ENCODE assay signal across 16 cellular contexts in genomic region chrX:151984328-151984727, GRCh38. TPM values are rescaled to one million over a fixed set of nuclear protein-coding genes. Genes with fewer than 3 reads are reported as not detected.
DNase-seq lines count a peak whose midpoint lies in the region; ATAC-seq, FAIRE-seq and TF ChIP-seq lines count a peak whose summit lies in the region.
"Had no signal": no experiment of that assay in that cellular context is flagged by ENCODE, and none has a peak within 500 bp of the region (broad histone marks: within the 10 kb centered on the region; RNA-seq: fewer than 3 reads in every experiment).

No MANE protein-coding gene starts in this region.

- peak overlapping the region; percentile 45; the same call in 2 of the 3 replicates for H3K27ac ChIP-seq in K562 (ENCODE audit: extremely low read depth, low read depth, low read length)
- H3K27ac ChIP-seq in caudate nucleus (ENCODE audit: low read depth, low read length), result no peak overlapping the region
- H3K27ac ChIP-seq: sigmoid colon had no signal

- peak overlapping the region; percentile 84 for H3K27ac Mint-ChIP-seq in Calu3 (ENCODE audit: unreplicated experiment)
- H3K27ac Mint-ChIP-seq: activated naive CD8-positive, alpha-beta T cell treated with anti-CD3 and anti-CD28 coated beads for 36 hours; mesothelial cell of epicardium had no signal

- CTCF ChIA-PET in Calu3 (lab: Charles Lee) (interaction anchor here (0.7 to 1.1 kb wide), 3 partner anchors 73 to 172 kb away, joined by 3 to 4 read pairs (median 3); no protein-coding TSS in a partner anchor), K562 (lab: Yijun Ruan, JAX; ENCODE audit: low intra/inter-chr PET ratio) (no interaction called here)

- H3K9ac ChIP-seq in K562 (ENCODE audit: insufficient read depth in 1 of 2, low read depth in 2 of 2, low read length in 2 of 2), result no peak overlapping the region

- no peaks in the 10 kb centered on the region for H3K27me3 ChIP-seq in K562 (ENCODE audit: control insufficient read depth in 2 of 2, insufficient read depth in 2 of 2, low read length in 2 of 2)
- H3K27me3 ChIP-seq: gastrocnemius medialis, sigmoid colon had no signal

- H4K20me1 ChIP-seq in K562 (replicated peaks; ENCODE audit: control insufficient read depth, insufficient read depth, low read length), result no peaks in the 10 kb centered on the region

- H3K79me2 ChIP-seq in K562 (ENCODE audit: control insufficient read depth, insufficient read depth, low read length), result peaks cover 7% of the 10 kb centered on the region; the same call in 1 of the 3 replicates

- in situ Hi-C loops in K562 (cut with MboI), result no loop called here

- peak overlapping the region; percentile 8 for H3K4me3 Mint-ChIP-seq in Calu3 (ENCODE audit: low read depth, unreplicated experiment)
- H3K4me3 Mint-ChIP-seq: activated naive CD8-positive, alpha-beta T cell treated with anti-CD3 and anti-CD28 coated beads for 36 hours; mesothelial cell of epicardium had no signal

- peak overlapping the region; percentile 4 for H3K4me2 ChIP-seq in K562 (ENCODE audit: insufficient read depth, low read length)

- ATAC-seq in K562, result peak; percentile 11; the same call in 2 of the 3 replicates

- FAIRE-seq in K562 (lab: Jason Lieb, UNC), result peak; percentile 72
- no peak for FAIRE-seq in GM12892 (lab: Jason Lieb, UNC)
- FAIRE-seq: D721Med, GM18507 had no signal

- H3K36me3 ChIP-seq in K562 (ENCODE audit: control insufficient read depth, insufficient read depth, low read length), result no peaks in the 10 kb centered on the region; the same call in 2 of the 3 replicates
- H3K36me3 ChIP-seq: gastrocnemius medialis, sigmoid colon had no signal

- peaks cover 12 to 75% of the 10 kb centered on the region in 2 experiments; a peak in 4 of 5 replicates for H3K4me1 ChIP-seq in K562 (replicated peaks in 1 of 2; ENCODE audit: control insufficient read depth in 2 of 2, insufficient read depth in 2 of 2, low read length in 2 of 2)
- H3K4me1 ChIP-seq: gastrocnemius medialis had no signal

- H3K27me3 Mint-ChIP-seq in Calu3 (ENCODE audit: unreplicated experiment), result no peaks in the 10 kb centered on the region

- peaks cover 37% of the 10 kb centered on the region for H3K4me1 Mint-ChIP-seq in Calu3 (ENCODE audit: low read depth, unreplicated experiment)
- H3K4me1 Mint-ChIP-seq: activated naive CD8-positive, alpha-beta T cell treated with anti-CD3 and anti-CD28 coated beads for 36 hours; mesothelial cell of epicardium had no signal

- intact Hi-C loops in Calu3 (cut with micrococcal nuclease; ENCODE audit: unreplicated experiment) (loop anchor here (5.0 kb wide), 1 partner anchor 232 kb away; no protein-coding TSS in a partner anchor), K562 (cut with micrococcal nuclease) (no loop called here)

- TF ChIP-seq RAD21 in K562 (CRISPR knock-in tag; conservative IDR thresholded peaks at IDR 0.05 in 1 of 2, IDR thresholded peaks at IDR 0.05 in 1 of 2), result no peak; a peak in 1 of 4 replicates

- no peak overlapping the region for H3K4me3 ChIP-seq in K562
- H3K4me3 ChIP-seq: gastrocnemius medialis, sigmoid colon had no signal

- peaks cover 5% of the 10 kb centered on the region for H3K36me3 Mint-ChIP-seq in Calu3 (ENCODE audit: insufficient read depth, unreplicated experiment)
- H3K36me3 Mint-ChIP-seq: activated naive CD8-positive, alpha-beta T cell treated with anti-CD3 and anti-CD28 coated beads for 36 hours; mesothelial cell of epicardium had no signal

- H3K9me1 ChIP-seq in K562 (ENCODE audit: control insufficient read depth, insufficient read depth, low read length), result no peaks in the 10 kb centered on the region

- no TSS peak for BruUV-seq in Calu3 (replicated peaks; lab: Mats Ljungman, UMichigan)
- no TSS peak for BruUV-seq in K562 (replicated peaks; lab: Mats Ljungman, UMichigan)

- H3K9me3 Mint-ChIP-seq in Calu3 (ENCODE audit: low read depth, unreplicated experiment), result peaks cover 6% of the 10 kb centered on the region
- H3K9me3 Mint-ChIP-seq: activated naive CD8-positive, alpha-beta T cell treated with anti-CD3 and anti-CD28 coated beads for 36 hours had no signal

- TF ChIP-seq EP300 in K562 (IDR thresholded peaks at IDR 0.05; ENCODE audit: low read length), result peak; percentile 65; the same call in 1 of the 2 replicates

- 0% methylated on average over 3 of the region's 3 CpGs for WGBS in K562 (ENCODE audit: insufficient coverage, low coverage, missing lambda C conversion rate)

- no peak for TF ChIP-seq POLR2A in K562 (conservative IDR thresholded peaks at IDR 0.05)
- TF ChIP-seq POLR2A in GM12892 (IDR thresholded peaks at IDR 0.05; ENCODE audit: low read depth, low read length), result no peak

- POLR2A ChIA-PET in K562 (lab: Yijun Ruan, JAX), result interaction anchor here (0.5 to 5.3 kb wide), 4 partner anchors 9 to 171 kb away, joined by 3 to 45 read pairs (median 5); partner anchors contain the start of gene GABRE

- peak; percentile 25 for DNase-seq in Calu3
- DNase-seq in NCI-H226, result peak; percentile 63
- DNase-seq in K562 (ENCODE audit: extremely low read depth in 1 of 4, low spot score in 3 of 4), result peak in 1 of 4 experiments; percentile 57
- DNase-seq in lung microvascular endothelial cell (ENCODE audit: low read depth in 2 of 2), result peak; percentile 75 to 92
- DNase-seq in ureter (ENCODE audit: low spot score), result no peak
- no peak for DNase-seq in glomerular visceral epithelial cell (ENCODE audit: extremely low spot score)
- no peak for DNase-seq in GM12892 (ENCODE audit: insufficient read length)
- no peak for DNase-seq in caudate nucleus (lab: John Stamatoyannopoulos, UW)
- DNase-seq: activated CD4-positive, alpha-beta T cell treated with anti-CD3 and anti-CD28 coated beads, Interleukin-2, amount 50 U/mL, for 4 hours; activated naive CD8-positive, alpha-beta T cell treated with anti-CD3 and anti-CD28 coated beads for 36 hours; gastrocnemius medialis; NCI-H1092 treated with DMSO at 0.1 percent for 48 hours; sigmoid colon had no signal

- no peaks in the 10 kb centered on the region for H3K9me3 ChIP-seq in K562 (replicated peaks; ENCODE audit: control insufficient read depth, insufficient read depth, low read depth, low read length)
- H3K9me3 ChIP-seq: gastrocnemius medialis, sigmoid colon had no signal

- H2AFZ ChIP-seq in K562 (ENCODE audit: low read depth, low read length), result peak overlapping the region; percentile 28

- TF ChIP-seq CTCF in Calu3 (IDR thresholded peaks at IDR 0.05; ENCODE audit: unreplicated experiment) (no peak), K562 (IDR thresholded peaks at IDR 0.05 in 2 of 3, conservative IDR thresholded peaks at IDR 0.05 in 1 of 3; ENCODE audit: insufficient read depth in 2 of 3, low read depth in 1 of 3, low read length in 3 of 3) (no peak)

TF ChIP-seq in K562, 482 proteins besides CTCF, POLR2A, EP300 and RAD21 (continues in another document):
- TF ChIP-seq TEAD4 (IDR thresholded peaks at IDR 0.05; ENCODE audit: low read length), result no peak
- no peak for TF ChIP-seq TEAD4 (CRISPR knock-in tag; IDR thresholded peaks at IDR 0.05; ENCODE audit: borderline replicate concordance)
- peak; percentile 53; the same call in 1 of the 2 replicates for TF ChIP-seq NCOR1 (IDR thresholded peaks at IDR 0.05)
- TF ChIP-seq ARID1B (IDR thresholded peaks at IDR 0.05), result peak; percentile 56
- TF ChIP-seq PURB (CRISPR knock-in tag; IDR thresholded peaks at IDR 0.05; ENCODE audit: low read depth), result no peak
- peak; percentile 60 for TF ChIP-seq SPI1 (IDR thresholded peaks at IDR 0.05; ENCODE audit: borderline replicate concordance, low read depth, low read length)
- no peak for TF ChIP-seq POLR2AphosphoS5 (IDR thresholded peaks at IDR 0.05; ENCODE audit: control insufficient read depth, insufficient read depth, low read depth, low read length)
- TF ChIP-seq, protein P1, sequence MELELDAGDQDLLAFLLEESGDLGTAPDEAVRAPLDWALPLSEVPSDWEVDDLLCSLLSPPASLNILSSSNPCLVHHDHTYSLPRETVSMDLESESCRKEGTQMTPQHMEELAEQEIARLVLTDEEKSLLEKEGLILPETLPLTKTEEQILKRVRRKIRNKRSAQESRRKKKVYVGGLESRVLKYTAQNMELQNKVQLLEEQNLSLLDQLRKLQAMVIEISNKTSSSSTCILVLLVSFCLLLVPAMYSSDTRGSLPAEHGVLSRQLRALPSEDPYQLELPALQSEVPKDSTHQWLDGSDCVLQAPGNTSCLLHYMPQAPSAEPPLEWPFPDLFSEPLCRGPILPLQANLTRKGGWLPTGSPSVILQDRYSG (tag; conservative IDR thresholded peaks at IDR 0.05; ENCODE audit: low read depth), result no peak
- no peak for TF ChIP-seq NR0B1 (IDR thresholded peaks at IDR 0.05; ENCODE audit: partially characterized antibody)

RNA-seq across cellular contexts. Expression of gene GABRE, which starts 9.9 kb away (rescaled TPM):
- total RNA-seq in Calu3 (2022) (60.5 and 71.9 TPM in 2 replicates), K562 (2014; rRNA removed) (134 and 135 TPM in 2 replicates), K562 (2014; rRNA removed; fragmentation: Illumina TruSeq; extraction: Trizol) (134 and 136 TPM in 2 replicates), K562 (2015; rRNA removed; fragmentation: Illumina TruSeq; extraction: Trizol) (157 and 159 TPM in 2 replicates), K562 (2021) (145 and 184 TPM in 2 replicates), lung microvascular endothelial cell (7.6 and 20.0 TPM in 2 replicates), ureter (97.8 TPM)
- 1,979 and 3,193 TPM in 2 replicates for total RNA-seq in K562 (2011; cell fraction: chromatin; rRNA removed; ENCODE audit: low replicate concordance)
- 1,194 and 1,370 TPM in 2 replicates for total RNA-seq in K562 (2011; cell fraction: nucleolus; rRNA removed)
- 1,271 and 1,721 TPM in 2 replicates for total RNA-seq in K562 (2011; cell fraction: nucleoplasm; rRNA removed)
- polyA plus RNA-seq in K562 (2011; rRNA removed) (456 and 488 TPM in 2 replicates), K562 (2014; fragmentation: Illumina TruSeq; extraction: Trizol) (118 and 148 TPM in 2 replicates), K562 (2014; fragmentation: Nextera tagmentation; extraction: Ambion mirVana) (10 to 100 TPM; 23.1 to 40.7 TPM), K562 (2014; rRNA removed) (189 and 192 TPM in 2 replicates)
- 146 and 238 TPM in 2 replicates for polyA plus RNA-seq in K562 (2011; cell fraction: cytosol; rRNA removed)
- polyA plus RNA-seq in K562 (2011; cell fraction: nucleus; rRNA removed), result 6,895 and 10,688 TPM in 2 replicates
- 190 and 224 TPM in 2 replicates for polyA plus RNA-seq in K562 (2012)
- 995 and 1,048 TPM in 2 replicates for polyA minus RNA-seq in K562 (2011; rRNA and poly(A)+ RNA removed)
- polyA minus RNA-seq in K562 (2011; cell fraction: cytosol; rRNA and poly(A)+ RNA removed), result 133 and 155 TPM in 2 replicates
- 2,871 and 2,924 TPM in 2 replicates for polyA minus RNA-seq in K562 (2011; cell fraction: nucleus; rRNA and poly(A)+ RNA removed)
- polyA plus RNA-seq in GM12892 (2012; ENCODE audit: missing spikeins), result 0.23 TPM
- total RNA-seq: activated naive CD8-positive, alpha-beta T cell treated with anti-CD3 and anti-CD28 coated beads for 36 hours had no signal

Comparison
In these comparisons a context has a peak if more than half of its experiments do, and no peak if none do; other contexts are left out.
1. DNase-seq: peak in Calu3 (single experiment), NCI-H226 (single experiment) and lung microvascular endothelial cell (2 of 2); none in ureter (single experiment), glomerular visceral epithelial cell (single experiment), GM12892 (single experiment) and caudate nucleus (0 of 61).